1 cellular context compared by ENCODE assay signal in the genomic region with DNA sequence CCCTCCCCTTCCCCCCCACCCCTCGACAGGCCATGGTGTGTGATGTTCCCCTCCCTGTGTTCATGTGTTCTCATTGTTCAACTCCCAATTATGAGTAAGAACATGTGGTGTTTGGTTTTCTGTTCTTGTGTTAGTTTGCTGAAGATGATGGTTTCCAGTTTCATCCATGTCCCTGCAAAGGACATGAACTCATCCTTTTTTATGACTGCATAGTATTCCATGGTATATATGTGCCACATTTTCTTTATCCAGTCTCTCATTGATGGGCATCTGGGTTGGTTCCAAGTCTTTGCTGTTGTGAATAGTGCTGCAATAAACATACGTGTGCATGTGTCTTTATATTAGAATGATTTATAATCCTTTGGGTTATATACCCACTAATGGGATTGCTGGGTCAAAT.
TF ChIP-seq lines count a peak whose summit lies in the region.

No MANE protein-coding gene starts in this region.

TF ChIP-seq in HEK293, 187 proteins besides CTCF, POLR2A, EP300 and RAD21:
- TF ChIP-seq, protein P1, sequence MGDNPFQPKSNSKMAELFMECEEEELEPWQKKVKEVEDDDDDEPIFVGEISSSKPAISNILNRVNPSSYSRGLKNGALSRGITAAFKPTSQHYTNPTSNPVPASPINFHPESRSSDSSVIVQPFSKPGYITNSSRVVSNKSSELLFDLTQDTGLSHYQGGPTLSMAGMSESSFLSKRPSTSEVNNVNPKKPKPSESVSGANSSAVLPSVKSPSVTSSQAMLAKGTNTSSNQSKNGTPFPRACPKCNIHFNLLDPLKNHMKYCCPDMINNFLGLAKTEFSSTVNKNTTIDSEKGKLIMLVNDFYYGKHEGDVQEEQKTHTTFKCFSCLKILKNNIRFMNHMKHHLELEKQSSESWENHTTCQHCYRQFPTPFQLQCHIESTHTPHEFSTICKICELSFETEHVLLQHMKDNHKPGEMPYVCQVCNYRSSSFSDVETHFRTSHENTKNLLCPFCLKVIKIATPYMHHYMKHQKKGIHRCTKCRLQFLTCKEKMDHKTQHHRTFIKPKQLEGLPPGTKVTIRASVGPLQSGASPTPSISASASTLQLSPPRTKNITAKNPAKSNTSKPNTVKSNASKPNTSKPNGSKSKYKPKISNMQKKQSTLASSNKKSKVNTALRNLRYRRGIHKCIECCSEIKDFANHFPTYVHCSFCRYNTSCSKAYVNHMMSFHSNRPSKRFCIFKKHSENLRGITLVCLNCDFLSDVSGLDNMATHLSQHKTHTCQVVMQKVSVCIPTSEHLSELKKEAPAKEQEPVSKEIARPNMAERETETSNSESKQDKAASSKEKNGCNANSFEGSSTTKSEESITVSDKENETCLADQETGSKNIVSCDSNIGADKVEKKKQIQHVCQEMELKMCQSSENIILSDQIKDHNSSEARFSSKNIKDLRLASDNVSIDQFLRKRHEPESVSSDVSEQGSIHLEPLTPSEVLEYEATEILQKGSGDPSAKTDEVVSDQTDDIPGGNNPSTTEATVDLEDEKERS (tag by site-specific recombination; IDR thresholded peaks at IDR 0.05): peak; percentile 75; the same call in 1 of the 2 replicates
- peak; percentile 95 for TF ChIP-seq ZNF146 (tag by site-specific recombination; IDR thresholded peaks at IDR 0.05)
